Comparison of ENCODE assay signal across 3 cellular contexts in the genomic region with DNA sequence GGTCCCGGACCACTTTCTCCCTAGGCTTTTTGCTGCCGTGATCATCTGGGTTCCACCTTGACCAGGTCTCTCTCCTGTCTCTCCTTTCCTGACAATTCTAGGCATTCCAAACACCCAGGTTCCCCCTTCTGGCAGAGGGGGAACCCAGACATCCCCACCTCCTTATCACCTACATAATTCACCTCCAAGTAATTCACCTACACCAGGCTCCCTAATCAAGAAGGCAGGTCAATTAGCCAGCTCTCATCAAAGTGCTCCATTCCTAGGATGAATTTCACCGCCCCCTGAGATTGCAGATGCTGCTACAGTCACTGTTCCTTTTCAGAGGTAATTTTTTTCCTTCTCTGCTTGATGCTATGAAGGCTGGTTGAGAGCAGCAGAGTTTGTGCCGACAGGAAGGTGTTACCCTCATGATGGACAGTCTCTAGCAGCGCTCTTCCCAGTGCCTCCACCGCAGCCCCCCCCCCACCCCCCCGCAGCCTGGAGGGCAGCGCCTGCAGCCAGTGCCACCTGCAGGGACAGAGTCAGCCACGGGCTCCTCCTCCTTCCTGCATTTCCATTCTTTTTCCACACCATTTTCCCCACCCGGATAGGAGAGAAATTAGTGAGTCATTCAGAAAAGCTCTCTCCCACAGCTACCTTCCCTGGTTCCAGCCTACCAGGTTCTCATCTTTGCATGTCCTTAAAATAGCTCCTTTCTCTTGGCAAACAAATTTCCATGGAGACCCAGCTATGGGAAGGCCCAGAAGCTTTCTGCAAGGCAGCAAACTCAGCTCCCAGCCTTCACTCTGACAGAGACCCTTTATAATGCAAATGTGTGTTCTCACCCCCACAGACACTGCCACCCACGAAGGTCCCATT.
TF ChIP-seq lines count a peak whose summit lies in the region.

No MANE protein-coding gene starts in this region.

TF ChIP-seq in A549, 52 proteins besides CTCF, POLR2A, EP300 and RAD21:
- TF ChIP-seq CBX2 (IDR thresholded peaks at IDR 0.05; ENCODE audit: borderline replicate concordance, low read depth) (no peak), SMC3 (IDR thresholded peaks at IDR 0.05) (no peak), ESRRA (IDR thresholded peaks at IDR 0.05; ENCODE audit: borderline replicate concordance, low read length) (no peak), EHF (CRISPR knock-in tag; IDR thresholded peaks at IDR 0.05) (no peak), TP53 (CRISPR knock-in tag; IDR thresholded peaks at IDR 0.05) (no peak), POLR2AphosphoS2 (conservative IDR thresholded peaks at IDR 0.05; ENCODE audit: low read length) (no peak), HOXA7 (CRISPR knock-in tag; IDR thresholded peaks at IDR 0.05) (no peak), HDAC2 (IDR thresholded peaks at IDR 0.05) (no peak), KDM5A (IDR thresholded peaks at IDR 0.05) (no peak), HOXB5 (CRISPR knock-in tag; IDR thresholded peaks at IDR 0.05) (no peak), NPAS2 (CRISPR knock-in tag; IDR thresholded peaks at IDR 0.05; ENCODE audit: borderline replicate concordance) (no peak), FOSL2 (IDR thresholded peaks at IDR 0.05) (no peak), FOSL2 (CRISPR knock-in tag; IDR thresholded peaks at IDR 0.05) (no peak), MAX (IDR thresholded peaks at IDR 0.05) (no peak), REST (IDR thresholded peaks at IDR 0.05) (no peak), JUN (IDR thresholded peaks at IDR 0.05) (no peak)

TF ChIP-seq in HCT116, 20 proteins besides CTCF, POLR2A, EP300 and RAD21:
- no peak for TF ChIP-seq ELF1 (IDR thresholded peaks at IDR 0.05; ENCODE audit: borderline replicate concordance, low read depth)
- TF ChIP-seq POLR2AphosphoS5 (IDR thresholded peaks at IDR 0.05; ENCODE audit: low read depth, low read length): no peak
- no peak for TF ChIP-seq JUND (IDR thresholded peaks at IDR 0.05)
- TF ChIP-seq CEBPB (IDR thresholded peaks at IDR 0.05; ENCODE audit: low read depth): no peak
- no peak for TF ChIP-seq EGR1 (IDR thresholded peaks at IDR 0.05; ENCODE audit: low read depth)
- TF ChIP-seq EZH2phosphoT487 (IDR thresholded peaks at IDR 0.05; ENCODE audit: borderline replicate concordance): no peak
- no peak for TF ChIP-seq MAX (IDR thresholded peaks at IDR 0.05)
- no peak for TF ChIP-seq ZNF274 (IDR thresholded peaks at IDR 0.05; ENCODE audit: low read depth, low read length)
- TF ChIP-seq, protein P1, sequence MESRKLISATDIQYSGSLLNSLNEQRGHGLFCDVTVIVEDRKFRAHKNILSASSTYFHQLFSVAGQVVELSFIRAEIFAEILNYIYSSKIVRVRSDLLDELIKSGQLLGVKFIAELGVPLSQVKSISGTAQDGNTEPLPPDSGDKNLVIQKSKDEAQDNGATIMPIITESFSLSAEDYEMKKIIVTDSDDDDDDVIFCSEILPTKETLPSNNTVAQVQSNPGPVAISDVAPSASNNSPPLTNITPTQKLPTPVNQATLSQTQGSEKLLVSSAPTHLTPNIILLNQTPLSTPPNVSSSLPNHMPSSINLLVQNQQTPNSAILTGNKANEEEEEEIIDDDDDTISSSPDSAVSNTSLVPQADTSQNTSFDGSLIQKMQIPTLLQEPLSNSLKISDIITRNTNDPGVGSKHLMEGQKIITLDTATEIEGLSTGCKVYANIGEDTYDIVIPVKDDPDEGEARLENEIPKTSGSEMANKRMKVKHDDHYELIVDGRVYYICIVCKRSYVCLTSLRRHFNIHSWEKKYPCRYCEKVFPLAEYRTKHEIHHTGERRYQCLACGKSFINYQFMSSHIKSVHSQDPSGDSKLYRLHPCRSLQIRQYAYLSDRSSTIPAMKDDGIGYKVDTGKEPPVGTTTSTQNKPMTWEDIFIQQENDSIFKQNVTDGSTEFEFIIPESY (IDR thresholded peaks at IDR 0.05; ENCODE audit: extremely low read depth, insufficient replicate concordance, low read length): no peak
- no peak for TF ChIP-seq CBX3 (IDR thresholded peaks at IDR 0.05; ENCODE audit: low read depth)
- TF ChIP-seq YY1 (IDR thresholded peaks at IDR 0.05; ENCODE audit: extremely low read depth, insufficient replicate concordance, low read depth, low read length): no peak
- TF ChIP-seq FOSL1 (IDR thresholded peaks at IDR 0.05; ENCODE audit: low read depth): no peak
- no peak for TF ChIP-seq ZFX (IDR thresholded peaks at IDR 0.05)
- no peak for TF ChIP-seq REST (IDR thresholded peaks at IDR 0.05; ENCODE audit: low read depth)
- TF ChIP-seq EZH2 (IDR thresholded peaks at IDR 0.05): no peak
- TF ChIP-seq, protein P2, sequence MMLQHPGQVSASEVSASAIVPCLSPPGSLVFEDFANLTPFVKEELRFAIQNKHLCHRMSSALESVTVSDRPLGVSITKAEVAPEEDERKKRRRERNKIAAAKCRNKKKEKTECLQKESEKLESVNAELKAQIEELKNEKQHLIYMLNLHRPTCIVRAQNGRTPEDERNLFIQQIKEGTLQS (IDR thresholded peaks at IDR 0.05): no peak
- TF ChIP-seq SIN3A (IDR thresholded peaks at IDR 0.05; ENCODE audit: low read depth): no peak
- no peak for TF ChIP-seq SRF (IDR thresholded peaks at IDR 0.05; ENCODE audit: low read depth)
- no peak for TF ChIP-seq SP1 (IDR thresholded peaks at IDR 0.05; ENCODE audit: low read depth)
- TF ChIP-seq TCF7L2 (IDR thresholded peaks at IDR 0.05; ENCODE audit: borderline replicate concordance, extremely low read depth, insufficient read depth, insufficient read length): no peak

TF ChIP-seq in HEK293T, 16 proteins besides CTCF, POLR2A, EP300 and RAD21:
- TF ChIP-seq HDGF (IDR thresholded peaks at IDR 0.05; ENCODE audit: borderline replicate concordance): no peak
- no peak for TF ChIP-seq FOXM1 (IDR thresholded peaks at IDR 0.05; ENCODE audit: borderline replicate concordance)
- TF ChIP-seq ZNF384 (IDR thresholded peaks at IDR 0.05): no peak
- TF ChIP-seq, protein P3, sequence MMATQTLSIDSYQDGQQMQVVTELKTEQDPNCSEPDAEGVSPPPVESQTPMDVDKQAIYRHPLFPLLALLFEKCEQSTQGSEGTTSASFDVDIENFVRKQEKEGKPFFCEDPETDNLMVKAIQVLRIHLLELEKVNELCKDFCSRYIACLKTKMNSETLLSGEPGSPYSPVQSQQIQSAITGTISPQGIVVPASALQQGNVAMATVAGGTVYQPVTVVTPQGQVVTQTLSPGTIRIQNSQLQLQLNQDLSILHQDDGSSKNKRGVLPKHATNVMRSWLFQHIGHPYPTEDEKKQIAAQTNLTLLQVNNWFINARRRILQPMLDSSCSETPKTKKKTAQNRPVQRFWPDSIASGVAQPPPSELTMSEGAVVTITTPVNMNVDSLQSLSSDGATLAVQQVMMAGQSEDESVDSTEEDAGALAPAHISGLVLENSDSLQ (IDR thresholded peaks at IDR 0.05): no peak
- TF ChIP-seq FOXA1 (IDR thresholded peaks at IDR 0.05): no peak
- no peak for TF ChIP-seq SUZ12 (IDR thresholded peaks at IDR 0.05)
